In genomic region chr9:135906291-135907005, GRCh38 we compare ENCODE assay signal across 8 cellular contexts. TPM values are rescaled to one million over a fixed set of nuclear protein-coding genes. Genes with fewer than 3 reads are reported as not detected.
DNase-seq lines count a peak whose midpoint lies in the region; ATAC-seq and TF ChIP-seq lines count a peak whose summit lies in the region.

No MANE protein-coding gene starts in this region.

- H3K27me3 Mint-ChIP-seq in dendritic cell treated with granulocyte-macrophage colony-stimulating factor and Interleukin-4, amounts not matched to agents 40 ng/mL and 50 ng/mL, for 4 days, result no peaks in the 10 kb centered on the region

- H3K9ac ChIP-seq in mucosa of rectum (ENCODE audit: low read depth in 1 of 2, low read length in 2 of 2), result peak overlapping the region; percentile 16 to 24

- no peak for TF ChIP-seq POLR2A in Peyer's patch (IDR thresholded peaks at IDR 0.05)
- TF ChIP-seq POLR2A in vagina (IDR thresholded peaks at IDR 0.05), result no peak

- peaks cover 78% of the 10 kb centered on the region for H3K4me1 Mint-ChIP-seq in dendritic cell treated with granulocyte-macrophage colony-stimulating factor and Interleukin-4, amounts not matched to agents 40 ng/mL and 50 ng/mL, for 4 days (ENCODE audit: low read depth)

- peaks cover 0 to 35% (median 4%) of the 10 kb centered on the region in 4 donors for H3K4me1 ChIP-seq in Peyer's patch
- H3K4me1 ChIP-seq in mucosa of rectum (ENCODE audit: control insufficient read depth in 2 of 2, insufficient read depth in 2 of 2, low read length in 2 of 2), result peaks cover 12 to 16% of the 10 kb centered on the region in 2 donors
- peaks cover 53% of the 10 kb centered on the region for H3K4me1 ChIP-seq in vagina

- intact Hi-C loops in dendritic cell treated with granulocyte-macrophage colony-stimulating factor and Interleukin-4, amounts not matched to agents 40 ng/mL and 50 ng/mL, for 4 days (cut with micrococcal nuclease), result loop anchor here (2.0 kb wide), 1 partner anchor 20 kb away; no protein-coding TSS in a partner anchor
- intact Hi-C loops in vagina (cut with DNase I), result no loop called here

- peak overlapping the region; percentile 58 for H3K27ac Mint-ChIP-seq in dendritic cell treated with granulocyte-macrophage colony-stimulating factor and Interleukin-4, amounts not matched to agents 40 ng/mL and 50 ng/mL, for 4 days

- ATAC-seq in HG02852 (IDR thresholded peaks at IDR 0.05; ENCODE audit: unreplicated experiment), result peak; percentile 10

- DNase-seq in activated T-cell treated with anti-CD3 and anti-CD28 coated beads, Interleukin-2, amount 50 U/mL, for 1 hour, result peak; percentile 31
- no peak for DNase-seq in activated T-cell treated with anti-CD3 and anti-CD28 coated beads for 4 hours
- no peak for DNase-seq in Peyer's patch
- DNase-seq in vagina (ENCODE audit: extremely low spot score in 2 of 2), result no peak
- DNase-seq in T1000 (lab: John Stamatoyannopoulos, UW), result no peak

- H3K4me3 Mint-ChIP-seq in dendritic cell treated with granulocyte-macrophage colony-stimulating factor and Interleukin-4, amounts not matched to agents 40 ng/mL and 50 ng/mL, for 4 days, result peak overlapping the region; percentile 65

- TF ChIP-seq CTCF in Peyer's patch (IDR thresholded peaks at IDR 0.05), result no peak
- TF ChIP-seq CTCF in vagina (IDR thresholded peaks at IDR 0.05), result no peak

- H3K27ac ChIP-seq in Peyer's patch (peak overlapping the region in 3 of 4 donors; percentile 4 to 87 (median 69)), mucosa of rectum (ENCODE audit: low read depth in 2 of 2, low read length in 2 of 2) (peak overlapping the region in 1 of 2 donors; percentile 16), vagina (peak overlapping the region; percentile 71)

- peaks cover 40% of the 10 kb centered on the region for H3K36me3 Mint-ChIP-seq in dendritic cell treated with granulocyte-macrophage colony-stimulating factor and Interleukin-4, amounts not matched to agents 40 ng/mL and 50 ng/mL, for 4 days (ENCODE audit: low read depth)

- H3K27me3 ChIP-seq in Peyer's patch (no peaks in the 10 kb centered on the region), mucosa of rectum (ENCODE audit: control insufficient read depth in 2 of 2, insufficient read depth in 2 of 2, low read length in 2 of 2) (no peaks in the 10 kb centered on the region), vagina (no peaks in the 10 kb centered on the region)

- H3K4me3 ChIP-seq in Peyer's patch, result peak overlapping the region; percentile 75 to 92 (median 84)
- peak overlapping the region; percentile 51 to 78 for H3K4me3 ChIP-seq in mucosa of rectum (ENCODE audit: low read length in 2 of 2)
- peak overlapping the region; percentile 59 to 88 for H3K4me3 ChIP-seq in vagina

- peaks cover 0 to 8% (median 0%) of the 10 kb centered on the region in 3 donors for H3K36me3 ChIP-seq in Peyer's patch
- peaks cover 0 to 2% of the 10 kb centered on the region in 2 donors for H3K36me3 ChIP-seq in mucosa of rectum (ENCODE audit: control insufficient read depth in 2 of 2, insufficient read depth in 2 of 2, low read length in 2 of 2)
- H3K36me3 ChIP-seq in vagina, result peaks cover 0 to 6% of the 10 kb centered on the region in 2 donors

- H3K9me3 ChIP-seq in Peyer's patch, result no peaks in the 10 kb centered on the region
- no peaks in the 10 kb centered on the region for H3K9me3 ChIP-seq in mucosa of rectum (ENCODE audit: control insufficient read depth in 2 of 2, low read length in 2 of 2)
- no peaks in the 10 kb centered on the region for H3K9me3 ChIP-seq in vagina

- no peaks in the 10 kb centered on the region for H3K9me3 Mint-ChIP-seq in dendritic cell treated with granulocyte-macrophage colony-stimulating factor and Interleukin-4, amounts not matched to agents 40 ng/mL and 50 ng/mL, for 4 days

RNA-seq across cellular contexts. Expression of gene CAMSAP1, which starts 0.9 kb away (rescaled TPM):
- total RNA-seq in Peyer's patch (10 to 100 TPM; 21.0 to 30.5 (median 24.2) TPM), vagina (20.9 TPM)

RNA-seq across cellular contexts. Expression of gene UBAC1, which starts 54.7 kb away (rescaled TPM):
- total RNA-seq in Peyer's patch (10 to 100 TPM; 23.1 to 64.3 (median 43.9) TPM), vagina (57.9 TPM)
